In the genomic region with DNA sequence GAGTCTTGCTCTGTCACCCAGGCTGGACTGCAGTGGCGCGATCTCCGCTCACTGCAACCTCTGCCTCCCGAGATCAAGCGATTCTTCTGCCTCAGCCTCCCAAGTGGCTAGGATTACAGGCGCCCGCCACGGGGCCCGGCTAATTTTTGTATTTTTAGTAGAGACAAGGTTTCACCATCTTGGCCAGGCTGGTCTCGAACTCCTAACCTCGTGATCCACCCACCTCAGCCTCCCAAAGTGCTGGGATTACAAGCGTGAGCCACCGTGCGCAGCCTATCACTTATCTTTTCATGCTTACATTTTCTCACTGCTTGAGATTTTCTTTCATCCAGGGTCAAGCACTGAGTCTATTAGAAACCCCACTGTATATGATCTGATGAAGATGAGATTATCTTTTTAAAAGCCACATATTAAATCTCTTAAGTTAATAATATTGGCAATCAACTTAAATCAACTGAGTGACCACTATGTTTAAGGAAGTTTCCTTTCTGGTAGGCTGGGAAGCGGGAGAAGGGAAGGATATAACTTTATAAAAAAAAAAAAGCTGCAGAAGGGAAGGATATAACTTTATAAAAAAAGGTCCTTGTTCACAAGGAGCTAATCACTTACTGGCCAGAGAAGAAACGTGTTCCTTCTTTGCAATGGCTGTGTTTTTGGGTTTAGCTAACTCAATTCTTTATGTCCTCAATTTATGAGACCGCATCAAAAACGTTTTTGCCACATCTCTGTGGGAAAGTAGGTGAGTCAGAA, we compare ENCODE assay signal across 1 cellular context.
TF ChIP-seq lines count a peak whose summit lies in the region.

No MANE protein-coding gene starts in this region.

TF ChIP-seq in HepG2, 621 proteins besides CTCF, POLR2A, EP300 and RAD21:
- TF ChIP-seq ZNF510 (CRISPR knock-in tag; IDR thresholded peaks at IDR 0.05; ENCODE audit: low read depth), result no peak
- no peak for TF ChIP-seq ZBTB1 (CRISPR knock-in tag; IDR thresholded peaks at IDR 0.05; ENCODE audit: borderline replicate concordance)
- TF ChIP-seq, protein P1, sequence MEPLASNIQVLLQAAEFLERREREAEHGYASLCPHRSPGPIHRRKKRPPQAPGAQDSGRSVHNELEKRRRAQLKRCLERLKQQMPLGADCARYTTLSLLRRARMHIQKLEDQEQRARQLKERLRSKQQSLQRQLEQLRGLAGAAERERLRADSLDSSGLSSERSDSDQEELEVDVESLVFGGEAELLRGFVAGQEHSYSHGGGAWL (CRISPR knock-in tag; IDR thresholded peaks at IDR 0.05), result no peak
- no peak for TF ChIP-seq SP1 (IDR thresholded peaks at IDR 0.05)
- no peak for TF ChIP-seq SP1 (CRISPR knock-in tag; IDR thresholded peaks at IDR 0.05)
- TF ChIP-seq, protein P2, sequence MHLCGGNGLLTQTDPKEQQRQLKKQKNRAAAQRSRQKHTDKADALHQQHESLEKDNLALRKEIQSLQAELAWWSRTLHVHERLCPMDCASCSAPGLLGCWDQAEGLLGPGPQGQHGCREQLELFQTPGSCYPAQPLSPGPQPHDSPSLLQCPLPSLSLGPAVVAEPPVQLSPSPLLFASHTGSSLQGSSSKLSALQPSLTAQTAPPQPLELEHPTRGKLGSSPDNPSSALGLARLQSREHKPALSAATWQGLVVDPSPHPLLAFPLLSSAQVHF (CRISPR knock-in tag; IDR thresholded peaks at IDR 0.05), result no peak
- TF ChIP-seq PHF21A (CRISPR knock-in tag; IDR thresholded peaks at IDR 0.05), result 0 out of 2 replicates have a peak, but pooled peaks have one; percentile 23
- TF ChIP-seq SAP130 (CRISPR knock-in tag; IDR thresholded peaks at IDR 0.05; ENCODE audit: low read depth), result peak; percentile 26
